ENCODE assay signal across 15 cellular contexts in genomic region chr7:35792472-35793224, GRCh38. TPM values are rescaled to one million over a fixed set of nuclear protein-coding genes. Genes with fewer than 3 reads are reported as not detected.
A peak's percentile ranks its signal among the peaks of the same experiment; 100 is the strongest.
DNase-seq lines count a peak whose midpoint lies in the region; ATAC-seq, FAIRE-seq and TF ChIP-seq lines count a peak whose summit lies in the region.
"Had no signal": no experiment of that assay in that cellular context is flagged by ENCODE, and none has a peak within 500 bp of the region (broad histone marks: within the 10 kb centered on the region; RNA-seq: fewer than 3 reads in every experiment).

No MANE protein-coding gene starts in this region.

- H3K9ac ChIP-seq in HepG2 (ENCODE audit: insufficient read depth, low read depth, low read length), result no peak overlapping the region

- H3K27ac ChIP-seq in right lobe of liver, result no peak overlapping the region
- no peak overlapping the region for H3K27ac ChIP-seq in HepG2 (ENCODE audit: extremely low read length, insufficient read depth, low read length)
- H3K27ac ChIP-seq in esophagus muscularis mucosa (replicated peaks in 1 of 4), result peak overlapping the region in 1 of 4 donors; percentile 42
- H3K27ac ChIP-seq: RWPE1 had no signal

- H3K79me2 ChIP-seq in HepG2 (ENCODE audit: insufficient read depth, low read length), result no peaks in the 10 kb centered on the region

- H4K20me1 ChIP-seq in HepG2 (ENCODE audit: insufficient read depth, low read length), result no peaks in the 10 kb centered on the region

- ATAC-seq in right lobe of liver (peak; percentile 25 to 69 (median 38)), HepG2 (no peak)

- TF ChIP-seq EP300 in HepG2 (IDR thresholded peaks at IDR 0.05; ENCODE audit: low read depth in 2 of 2, low read length in 2 of 2) (no peak), HepG2 (CRISPR knock-in tag; IDR thresholded peaks at IDR 0.05; ENCODE audit: borderline replicate concordance) (no peak), esophagus muscularis mucosa (IDR thresholded peaks at IDR 0.05) (no peak)

- DNase-seq in right lobe of liver, result no peak
- DNase-seq in HepG2 (ENCODE audit: low spot score), result no peak
- DNase-seq in endothelial cell (ENCODE audit: low spot score), result peak; percentile 19
- peak; percentile 27 for DNase-seq in medulla oblongata (ENCODE audit: extremely low spot score)
- no peak for DNase-seq in esophagus muscularis mucosa (ENCODE audit: extremely low spot score)
- DNase-seq in RPMI8226, result no peak
- DNase-seq in HPDE6-E6E7 (ENCODE audit: extremely low spot score), result no peak
- DNase-seq in stimulated activated CD4-positive, alpha-beta T cell treated with anti-CD3 and anti-CD28 coated beads, Interleukin-2, amount 100 ng/mL, for 48 hours, result no peak
- DNase-seq: activated T-cell treated with anti-CD3 and anti-CD28 coated beads, Interleukin-2, amount 50 U/mL, for 1 hour; DMS53; NCI-H2227 treated with DMSO at 0.1 percent for 48 hours; stimulated activated CD4-positive, alpha-beta T cell treated with anti-CD3 and anti-CD28 coated beads, Interleukin-4, amount 100 ng/mL, for 4 hours had no signal

- peak overlapping the region; percentile 97 for H3K27ac Mint-ChIP-seq in endothelial cell (ENCODE audit: unreplicated experiment)

- no peak for TF ChIP-seq RAD21 in HepG2 (CRISPR knock-in tag; IDR thresholded peaks at IDR 0.05)

- H3K9me3 ChIP-seq in right lobe of liver (no peaks in the 10 kb centered on the region), HepG2 (ENCODE audit: low read length) (no peaks in the 10 kb centered on the region), esophagus muscularis mucosa (peaks cover 0 to 4% (median 0%) of the 10 kb centered on the region in 4 donors)

- in situ Hi-C loops in HepG2 (cut with HindIII; ENCODE audit: extremely low pct_ligation_motif_present, low pct_unique_long_range_greater_than_20kb), result no loop called here

- no peak for FAIRE-seq in HepG2 (lab: Jason Lieb, UNC)
- FAIRE-seq: frontal cortex, GM12892 had no signal

- TF ChIP-seq POLR2A in right lobe of liver (IDR thresholded peaks at IDR 0.05) (no peak), HepG2 (IDR thresholded peaks at IDR 0.05; ENCODE audit: insufficient read depth in 1 of 2, low read depth in 2 of 2, low read length in 2 of 2) (no peak), esophagus muscularis mucosa (IDR thresholded peaks at IDR 0.05; ENCODE audit: low read depth) (no peak)

- no peaks in the 10 kb centered on the region for H3K36me3 Mint-ChIP-seq in endothelial cell (ENCODE audit: low read depth, unreplicated experiment)

- H3K4me1 ChIP-seq in right lobe of liver (no peaks in the 10 kb centered on the region), HepG2 (ENCODE audit: insufficient read depth, low read length) (peaks cover 6% of the 10 kb centered on the region; the same call in 1 of the 2 replicates), esophagus muscularis mucosa (peaks cover 0 to 12% (median 9%) of the 10 kb centered on the region in 4 donors)

- POLR2A ChIA-PET in HepG2 (lab: Yijun Ruan, JAX), result no interaction called here

- peaks cover 2% of the 10 kb centered on the region for H3K27me3 Mint-ChIP-seq in endothelial cell (ENCODE audit: unreplicated experiment)

- WGBS in right lobe of liver (ENCODE audit: insufficient coverage, low coverage, low lambda C conversion rate, missing lambda C conversion rate), result 58% methylated on average over 2 of the region's 3 CpGs
- 61% methylated on average over 3 of the region's 3 CpGs for WGBS in HepG2 (ENCODE audit: low lambda C conversion rate)
- 78% methylated on average over 3 of the region's 3 CpGs for WGBS in esophagus muscularis mucosa

- no peak overlapping the region for H2AFZ ChIP-seq in HepG2 (ENCODE audit: low read length)

- H3K4me1 Mint-ChIP-seq in endothelial cell (ENCODE audit: unreplicated experiment), result peaks cover 43% of the 10 kb centered on the region

- TF ChIP-seq CTCF in right lobe of liver (IDR thresholded peaks at IDR 0.05), result no peak
- no peak for TF ChIP-seq CTCF in HepG2 (CRISPR knock-in tag; IDR thresholded peaks at IDR 0.05)
- no peak for TF ChIP-seq CTCF in endothelial cell (IDR thresholded peaks at IDR 0.05; ENCODE audit: unreplicated experiment)
- TF ChIP-seq CTCF in esophagus muscularis mucosa (IDR thresholded peaks at IDR 0.05), result no peak

- H3K36me3 ChIP-seq in right lobe of liver (no peaks in the 10 kb centered on the region), HepG2 (replicated peaks in 1 of 2; ENCODE audit: control insufficient read depth in 1 of 2, insufficient read depth in 2 of 2, low read length in 2 of 2) (no peaks in the 10 kb centered on the region), esophagus muscularis mucosa (no peaks in the 10 kb centered on the region)

- CTCF ChIA-PET in HepG2 (lab: Yijun Ruan, JAX; ENCODE audit: low intra/inter-chr PET ratio, low total read pairs), result no interaction called here

- H3K27me3 ChIP-seq in right lobe of liver (no peaks in the 10 kb centered on the region), HepG2 (ENCODE audit: control insufficient read depth in 1 of 2, insufficient read depth in 2 of 2, low read length in 2 of 2) (no peaks in the 10 kb centered on the region), esophagus muscularis mucosa (no peaks in the 10 kb centered on the region)

- intact Hi-C loops in right lobe of liver (cut with DNase I), result no loop called here
- intact Hi-C loops in HepG2 (cut with micrococcal nuclease; ENCODE audit: unreplicated experiment), result no loop called here
- intact Hi-C loops in esophagus muscularis mucosa (cut with DNase I), result no loop called here

- H3K9me3 Mint-ChIP-seq in endothelial cell (ENCODE audit: unreplicated experiment), result no peaks in the 10 kb centered on the region

- no TSS peak for BruUV-seq in HepG2 (replicated peaks; lab: Mats Ljungman, UMichigan)

- H3K4me3 ChIP-seq in right lobe of liver, result no peak overlapping the region
- no peak overlapping the region for H3K4me3 ChIP-seq in HepG2 (replicated peaks in 1 of 3; ENCODE audit: insufficient read depth in 1 of 3, low read depth in 2 of 3, low read length in 3 of 3)
- no peak overlapping the region for H3K4me3 ChIP-seq in esophagus muscularis mucosa

- H3K4me2 ChIP-seq in HepG2 (ENCODE audit: low read depth, low read length), result no peak overlapping the region

- peak overlapping the region; percentile 67 for H3K4me3 Mint-ChIP-seq in endothelial cell (ENCODE audit: unreplicated experiment)

TF ChIP-seq in HepG2, 621 proteins besides CTCF, POLR2A, EP300 and RAD21:
- TF ChIP-seq ZNF468 (CRISPR knock-in tag; IDR thresholded peaks at IDR 0.05) (no peak), ZBTB1 (CRISPR knock-in tag; IDR thresholded peaks at IDR 0.05; ENCODE audit: borderline replicate concordance) (no peak), ATF4 (CRISPR knock-in tag; IDR thresholded peaks at IDR 0.05) (no peak), ZEB1 (IDR thresholded peaks at IDR 0.05; ENCODE audit: insufficient replicate concordance, low read depth) (no peak), ATF5 (CRISPR knock-in tag; IDR thresholded peaks at IDR 0.05; ENCODE audit: low read depth) (no peak), ZNF782 (CRISPR knock-in tag; IDR thresholded peaks at IDR 0.05; ENCODE audit: borderline replicate concordance) (no peak), RXRB (CRISPR knock-in tag; IDR thresholded peaks at IDR 0.05; ENCODE audit: borderline replicate concordance) (no peak), NAIF1 (CRISPR knock-in tag; IDR thresholded peaks at IDR 0.05; ENCODE audit: borderline replicate concordance) (no peak), FOXK1 (CRISPR knock-in tag; IDR thresholded peaks at IDR 0.05; ENCODE audit: borderline replicate concordance, low read depth) (no peak)

RNA-seq across cellular contexts. Expression of gene SEPTIN7, which starts 8.2 kb away (rescaled TPM):
- total RNA-seq in right lobe of liver (10 to 100 TPM; 35.2 to 67.7 (median 56.5) TPM), HepG2 (2016; rRNA removed; fragmentation: Illumina TruSeq; extraction: Trizol) (129 and 215 TPM in 2 replicates), endothelial cell (ENCODE audit: unreplicated experiment) (361 TPM), esophagus muscularis mucosa (100 to 1,000 TPM; 262 to 353 (median 300) TPM)
- total RNA-seq in HepG2 (2016; cell fraction: cytosol; rRNA removed; fragmentation: Illumina TruSeq; extraction: Trizol; ENCODE audit: low read depth), result 9.6 and 11.6 TPM in 2 replicates
- total RNA-seq in HepG2 (2016; cell fraction: insoluble cytoplasmic fraction; rRNA removed; fragmentation: Illumina TruSeq; extraction: Trizol), result 128 and 219 TPM in 2 replicates
- 32.1 and 46.0 TPM in 2 replicates for total RNA-seq in HepG2 (2016; cell fraction: membrane; rRNA removed; fragmentation: Illumina TruSeq; extraction: Trizol)
- 73.3 and 80.1 TPM in 2 replicates for total RNA-seq in HepG2 (2016; cell fraction: nucleus; rRNA removed; fragmentation: Illumina TruSeq; extraction: Trizol)
- 71.6 and 103 TPM in 2 replicates for polyA plus RNA-seq in HepG2 (2011; rRNA removed)
- polyA plus RNA-seq in HepG2 (2011; cell fraction: cytosol; rRNA removed), result 30.0 and 48.8 TPM in 2 replicates
- polyA plus RNA-seq in HepG2 (2011; cell fraction: nucleus; rRNA removed), result 15.0 and 15.1 TPM in 2 replicates
- polyA plus RNA-seq in HepG2 (2012), result 80.8 and 116 TPM in 2 replicates
- polyA plus RNA-seq in HepG2 (2016; cell fraction: cytosol; fragmentation: Illumina TruSeq; extraction: Trizol; ENCODE audit: low read depth), result 12.3 and 12.5 TPM in 2 replicates
- polyA plus RNA-seq in HepG2 (2016; cell fraction: insoluble cytoplasmic fraction; fragmentation: Illumina TruSeq; extraction: Trizol; ENCODE audit: low read depth), result 227 and 242 TPM in 2 replicates
- polyA plus RNA-seq in HepG2 (2016; cell fraction: membrane; fragmentation: Illumina TruSeq; extraction: Trizol; ENCODE audit: low read depth), result 28.2 and 28.5 TPM in 2 replicates
- 84.5 and 88.0 TPM in 2 replicates for polyA plus RNA-seq in HepG2 (2016; cell fraction: nucleus; fragmentation: Illumina TruSeq; extraction: Trizol; ENCODE audit: insufficient read depth, low read depth)
- 20.9 and 38.7 TPM in 2 replicates for polyA minus RNA-seq in HepG2 (2011; rRNA and poly(A)+ RNA removed; ENCODE audit: low replicate concordance)
- 49.4 and 59.4 TPM in 2 replicates for polyA minus RNA-seq in HepG2 (2011; cell fraction: cytosol; rRNA and poly(A)+ RNA removed)
- 101 and 117 TPM in 2 replicates for polyA minus RNA-seq in HepG2 (2011; cell fraction: nucleus; rRNA and poly(A)+ RNA removed)

Comparison
In these comparisons a context has a peak if more than half of its experiments do, and no peak if none do; other contexts are left out.
1. DNase-seq: peak in endothelial cell (single experiment) and medulla oblongata (single experiment); none in right lobe of liver (0 of 3), HepG2 (single experiment), esophagus muscularis mucosa (single experiment), RPMI8226 (single experiment), HPDE6-E6E7 (single experiment) and stimulated activated CD4-positive, alpha-beta T cell treated with anti-CD3 and anti-CD28 coated beads, Interleukin-2, amount 100 ng/mL, for 48 hours (0 of 2).